15 cellular contexts compared by ENCODE assay signal in genomic region chr19:31146546-31147183, GRCh38.
DNase-seq lines count a peak whose midpoint lies in the region; ATAC-seq and TF ChIP-seq lines count a peak whose summit lies in the region.
"Had no signal": no experiment of that assay in that cellular context is flagged by ENCODE, and none has a peak within 500 bp of the region (broad histone marks: within the 10 kb centered on the region; RNA-seq: fewer than 3 reads in every experiment).

No MANE protein-coding gene starts in this region.

- peak; percentile 4 for DNase-seq in EH (ENCODE audit: low read depth)
- peak; percentile 39 for DNase-seq in RPMI7951 (ENCODE audit: low read depth)
- peak; percentile 91 for DNase-seq in epithelial cell of esophagus (ENCODE audit: low read depth)
- DNase-seq in kidney tubule cell (ENCODE audit: low spot score) = peak; percentile 8
- DNase-seq in activated CD4-positive, alpha-beta T cell treated with anti-CD3 and anti-CD28 coated beads for 1 hour = no peak
- DNase-seq in RPMI8226 = no peak
- DNase-seq: C1 segment of cervical spinal cord, DMS79, H9, KBM-7, NCI-H1105 treated with DMSO at 0.1 percent for 48 hours, NCI-H1694 treated with DMSO at 0.1 percent for 48 hours, NCI-H510A, NCI-H774 had no signal

- no peak for TF ChIP-seq CTCF in epithelial cell of esophagus (IDR thresholded peaks at IDR 0.05; ENCODE audit: insufficient read depth, low read depth, low read length, missing control alignments)

- no peak overlapping the region for H3K4me3 ChIP-seq in epithelial cell of esophagus (ENCODE audit: low read length)

- ATAC-seq in GM21717 (IDR thresholded peaks at IDR 0.05; ENCODE audit: unreplicated experiment) = no peak

Comparison
In these comparisons a context has a peak if more than half of its experiments do, and no peak if none do; other contexts are left out.
1. DNase-seq: peak in EH (single experiment), RPMI7951 (single experiment), epithelial cell of esophagus (single experiment) and kidney tubule cell (single experiment); none in activated CD4-positive, alpha-beta T cell treated with anti-CD3 and anti-CD28 coated beads for 1 hour (single experiment) and RPMI8226 (single experiment).